Comparison of ENCODE assay signal across 20 cellular contexts in genomic region chr4:104169437-104169836, GRCh38.
A peak's percentile ranks its signal among the peaks of the same experiment; 100 is the strongest.
DNase-seq lines count a peak whose midpoint lies in the region; ATAC-seq, FAIRE-seq and TF ChIP-seq lines count a peak whose summit lies in the region.
"Had no signal": no experiment of that assay in that cellular context is flagged by ENCODE, and none has a peak within 500 bp of the region (broad histone marks: within the 10 kb centered on the region; RNA-seq: fewer than 3 reads in every experiment).

No MANE protein-coding gene starts in this region.

- H3K79me1 ChIP-seq in IMR-90 (ENCODE audit: low read depth in 1 of 2, low read length in 2 of 2) (no peaks in the 10 kb centered on the region), H1 (ENCODE audit: low read depth, low read length) (no peaks in the 10 kb centered on the region)

- no peak overlapping the region for H2AK5ac ChIP-seq in IMR-90 (ENCODE audit: low read depth, low read length)
- no peak overlapping the region for H2AK5ac ChIP-seq in H1 (ENCODE audit: low read depth, low read length)

- no peak overlapping the region for H4K91ac ChIP-seq in IMR-90 (ENCODE audit: insufficient read depth, low read depth, low read length)
- H4K91ac ChIP-seq in H1 (replicated peaks; ENCODE audit: insufficient read length, low read length), result no peak overlapping the region

- H4K8ac ChIP-seq in IMR-90 (ENCODE audit: low read depth in 2 of 2, low read length in 2 of 2) (no peak overlapping the region), H1 (ENCODE audit: extremely low read depth, insufficient read depth, low read length) (no peak overlapping the region)

- H4K5ac ChIP-seq in IMR-90 (ENCODE audit: low read depth, low read length) (no peak overlapping the region), H1 (ENCODE audit: insufficient read length, low read depth, low read length) (no peak overlapping the region)

- H2AK9ac ChIP-seq in IMR-90 (replicated peaks; ENCODE audit: low read depth, low read length, poor library complexity), result no peak overlapping the region

- H2BK15ac ChIP-seq in IMR-90 (ENCODE audit: low read depth, low read length), result no peak overlapping the region
- no peak overlapping the region for H2BK15ac ChIP-seq in H1 (ENCODE audit: low read length)

- no TSS peak for BruUV-seq in IMR-90 (replicated peaks; lab: Mats Ljungman, UMichigan)

- H2BK5ac ChIP-seq in IMR-90 (ENCODE audit: low read depth, low read length, poor library complexity, severe bottlenecking) (no peak overlapping the region), H1 (ENCODE audit: low read depth, low read length) (no peak overlapping the region)

- 0% methylated on average over 1 of the region's 1 CpG for WGBS in A549 (ENCODE audit: missing lambda C conversion rate)
- no CpG with 5 or more reads among the region's 1 CpG for WGBS in IMR-90 (ENCODE audit: extremely low coverage in 2 of 2, insufficient read length in 1 of 2), 2 experiments
- WGBS in H1 (ENCODE audit: extremely low coverage in 1 of 2, insufficient coverage in 1 of 2, insufficient read length in 1 of 2, insufficient replicate concordance in 2 of 2, low coverage in 1 of 2, low lambda C conversion rate in 2 of 2, missing lambda C conversion rate in 1 of 2), 2 experiments, result 55% methylated on average over 1 of the region's 1 CpG; no CpG with 5 or more reads in 1 of the 2 experiments

- H3K36me3 ChIP-seq in IMR-90 (ENCODE audit: control insufficient read depth, insufficient read depth, low read length) (no peaks in the 10 kb centered on the region), H1 (ENCODE audit: control insufficient read depth in 2 of 4, insufficient read depth in 4 of 4, low read length in 3 of 4) (no peaks in the 10 kb centered on the region), kidney (ENCODE audit: control insufficient read depth in 1 of 2, insufficient read depth in 2 of 2, low read length in 2 of 2) (no peaks in the 10 kb centered on the region)
- H3K36me3 ChIP-seq: BE2C; BLaER1 treated with 17β-estradiol and CSF1 and Interleukin-3, amounts not matched to agents 10 nM and 100 nM had no signal

- no peak for DNase-seq in A549 (ENCODE audit: low read depth in 1 of 2, low spot score in 1 of 2)
- no peak for DNase-seq in IMR-90
- no peak for DNase-seq in H1 (ENCODE audit: low read depth in 1 of 2, low spot score in 2 of 2)
- DNase-seq in kidney, result no peak
- no peak for DNase-seq in NCI-H82 (lab: John Stamatoyannopoulos, UW)
- no peak for DNase-seq in GM12892 (ENCODE audit: insufficient read length)
- DNase-seq: ACHN; AML-193; BE2C; Calu3; CD4-positive, alpha-beta memory T cell; COR-L47; DMS53; DMS79 treated with DMSO at 0.1 percent for 48 hours; GM23248; H9 had no signal

- H3K23ac ChIP-seq in IMR-90 (ENCODE audit: low read depth, low read length), result no peak overlapping the region
- H3K23ac ChIP-seq in H1 (ENCODE audit: insufficient read length), result no peak overlapping the region

- no peak overlapping the region for H3K14ac ChIP-seq in IMR-90 (replicated peaks; ENCODE audit: low read depth, low read length)
- H3K14ac ChIP-seq in H1 (ENCODE audit: insufficient read length), result no peak overlapping the region

- no peak overlapping the region for H3K4ac ChIP-seq in IMR-90 (ENCODE audit: low read depth, low read length)
- no peak overlapping the region for H3K4ac ChIP-seq in H1 (replicated peaks; ENCODE audit: insufficient read length, low read depth, low read length)

- no peak overlapping the region for H3K56ac ChIP-seq in IMR-90 (ENCODE audit: extremely low read depth, insufficient read depth, low read length)
- H3K56ac ChIP-seq in H1 (replicated peaks; ENCODE audit: insufficient read length, low read depth, low read length), result no peak overlapping the region

- H2BK20ac ChIP-seq in IMR-90 (ENCODE audit: low read depth, low read length), result no peak overlapping the region
- no peak overlapping the region for H2BK20ac ChIP-seq in H1 (ENCODE audit: low read length)

- H3K9me3 ChIP-seq in A549, result no peaks in the 10 kb centered on the region
- H3K9me3 ChIP-seq in IMR-90 (ENCODE audit: control insufficient read depth, insufficient read depth, low read length), result 0 out of 2 replicates have a peak, but pooled peaks cover 3% of the 10 kb centered on the region
- no peaks in the 10 kb centered on the region for H3K9me3 ChIP-seq in H1 (ENCODE audit: insufficient read depth in 2 of 2, low read depth in 1 of 2, low read length in 1 of 2)
- no peaks in the 10 kb centered on the region for H3K9me3 ChIP-seq in kidney (ENCODE audit: control insufficient read depth in 1 of 2, low read length in 2 of 2)
- H3K9me3 ChIP-seq: BE2C; BLaER1 treated with 17β-estradiol and CSF1 and Interleukin-3, amounts not matched to agents 10 nM and 100 nM had no signal

- no peaks in the 10 kb centered on the region for H3K23me2 ChIP-seq in H1 (ENCODE audit: low read depth, low read length)

- no peak for TF ChIP-seq POLR2A in A549 (IDR thresholded peaks at IDR 0.05; ENCODE audit: low read length)
- TF ChIP-seq POLR2A in IMR-90 (IDR thresholded peaks at IDR 0.05; ENCODE audit: low read depth, low read length), result no peak
- TF ChIP-seq POLR2A in H1 (IDR thresholded peaks at IDR 0.05; ENCODE audit: control extremely low read depth in 1 of 2, low read depth in 2 of 2, low read length in 2 of 2), result no peak
- no peak for TF ChIP-seq POLR2A in GM12892 (IDR thresholded peaks at IDR 0.05; ENCODE audit: low read depth, low read length)

- no peak for TF ChIP-seq CTCF in A549 (IDR thresholded peaks at IDR 0.05)
- no peak for TF ChIP-seq CTCF in IMR-90 (conservative IDR thresholded peaks at IDR 0.05; ENCODE audit: low read depth, low read length)
- no peak for TF ChIP-seq CTCF in H1 (IDR thresholded peaks at IDR 0.05; ENCODE audit: control extremely low read depth in 1 of 3, insufficient read depth in 1 of 3, low read depth in 1 of 3, low read length in 3 of 3)
- TF ChIP-seq CTCF in kidney (IDR thresholded peaks at IDR 0.05; ENCODE audit: borderline replicate concordance, extremely low read depth, insufficient read depth), result no peak

- ATAC-seq in A549 (no peak), IMR-90 (ENCODE audit: low read depth) (no peak), HG03521 (IDR thresholded peaks at IDR 0.05; ENCODE audit: unreplicated experiment) (no peak)
- ATAC-seq: HCT116 had no signal

- no peak overlapping the region for H3K9ac ChIP-seq in IMR-90 (ENCODE audit: low read depth, low read length)
- no peak overlapping the region for H3K9ac ChIP-seq in H1 (replicated peaks in 1 of 4; ENCODE audit: extremely low read depth in 1 of 4, low read depth in 3 of 4, low read length in 3 of 4)
- no peak overlapping the region for H3K9ac ChIP-seq in kidney (ENCODE audit: low read length in 2 of 2)
- H3K9ac ChIP-seq: BLaER1 treated with 17β-estradiol and CSF1 and Interleukin-3, amounts not matched to agents 10 nM and 100 nM; GM23248 had no signal

- H2BK12ac ChIP-seq in H1 (ENCODE audit: low read depth, low read length), result no peak overlapping the region

- no peaks in the 10 kb centered on the region for H3K79me2 ChIP-seq in H1 (ENCODE audit: control insufficient read depth in 1 of 2, insufficient read depth in 2 of 2, low read length in 2 of 2)

- H2AFZ ChIP-seq in IMR-90 (replicated peaks; ENCODE audit: low read length, poor library complexity), result no peak overlapping the region
- H2AFZ ChIP-seq in H1 (ENCODE audit: low read length), result no peak overlapping the region
- H2AFZ ChIP-seq: GM23248 had no signal

- H3K27ac ChIP-seq in A549 (no peak overlapping the region), IMR-90 (ENCODE audit: insufficient read depth, low read length) (no peak overlapping the region), H1 (ENCODE audit: low read depth, low read length) (no peak overlapping the region), kidney (ENCODE audit: low read depth in 2 of 2, low read length in 2 of 2) (no peak overlapping the region)
- H3K27ac ChIP-seq: BLaER1 treated with 17β-estradiol and CSF1 and Interleukin-3, amounts not matched to agents 10 nM and 100 nM; GM23248 had no signal

- no peaks in the 10 kb centered on the region for H3K9me1 ChIP-seq in IMR-90 (ENCODE audit: insufficient read depth, low read length)

- no peak overlapping the region for H2BK120ac ChIP-seq in IMR-90 (ENCODE audit: low read depth, low read length)
- no peak overlapping the region for H2BK120ac ChIP-seq in H1 (replicated peaks; ENCODE audit: low read depth, low read length)

- POLR2A ChIA-PET in A549 (lab: Yijun Ruan, JAX), result no interaction called here
- POLR2A ChIA-PET in IMR-90 (lab: Charles Lee; ENCODE audit: unreplicated experiment), result no interaction called here
- POLR2A ChIA-PET in H1 (lab: Charles Lee; ENCODE audit: partially characterized antibody), result no interaction called here

- CTCF ChIA-PET in A549 (lab: Yijun Ruan, JAX) (no interaction called here), IMR-90 (lab: Yijun Ruan, JAX) (no interaction called here), H1 (lab: Charles Lee; ENCODE audit: partially characterized antibody) (interaction anchor here (0.8 to 1.2 kb wide), 2 partner anchors 70 to 691 kb away, joined by 3 to 5 read pairs; no protein-coding TSS in a partner anchor)

- no peak for TF ChIP-seq EP300 in A549 (IDR thresholded peaks at IDR 0.05)
- no peak for TF ChIP-seq EP300 in H1 (IDR thresholded peaks at IDR 0.05; ENCODE audit: borderline replicate concordance in 1 of 2, low read depth in 2 of 2, low read length in 2 of 2)

- H3K27me3 ChIP-seq in IMR-90 (ENCODE audit: control insufficient read depth, insufficient read depth, low read length) (no peaks in the 10 kb centered on the region), H1 (replicated peaks in 1 of 4; ENCODE audit: control insufficient read depth in 3 of 4, extremely low read depth in 1 of 4, insufficient read depth in 3 of 4, low read length in 3 of 4) (no peaks in the 10 kb centered on the region)
- H3K27me3 ChIP-seq: BE2C; BLaER1 treated with 17β-estradiol and CSF1 and Interleukin-3, amounts not matched to agents 10 nM and 100 nM had no signal

- TF ChIP-seq RAD21 in A549 (conservative IDR thresholded peaks at IDR 0.05 in 1 of 2, IDR thresholded peaks at IDR 0.05 in 1 of 2) (no peak), IMR-90 (IDR thresholded peaks at IDR 0.05; ENCODE audit: low read length) (no peak), H1 (IDR thresholded peaks at IDR 0.05 in 1 of 2, conservative IDR thresholded peaks at IDR 0.05 in 1 of 2; ENCODE audit: low read depth in 2 of 2, low read length in 2 of 2) (no peak)

- H4K20me1 ChIP-seq in IMR-90 (ENCODE audit: insufficient read depth, low read length) (no peaks in the 10 kb centered on the region), H1 (replicated peaks in 1 of 2; ENCODE audit: control insufficient read depth in 1 of 2, insufficient read depth in 2 of 2, low read length in 2 of 2) (no peaks in the 10 kb centered on the region)
- H4K20me1 ChIP-seq: BLaER1 treated with 17β-estradiol and CSF1 and Interleukin-3, amounts not matched to agents 10 nM and 100 nM had no signal

- FAIRE-seq in A549 (lab: Jason Lieb, UNC), result no peak
- no peak for FAIRE-seq in H1 (lab: Jason Lieb, UNC)
- FAIRE-seq in kidney (lab: Jason Lieb, UNC), result peak; percentile 37
- FAIRE-seq in GM12892 (lab: Jason Lieb, UNC), result no peak
- FAIRE-seq: GM19239 had no signal

- H3K4me2 ChIP-seq in A549, result no peak overlapping the region
- no peak overlapping the region for H3K4me2 ChIP-seq in IMR-90 (ENCODE audit: low read depth, low read length)
- no peak overlapping the region for H3K4me2 ChIP-seq in H1 (ENCODE audit: insufficient read depth in 1 of 2, low read depth in 2 of 2, low read length in 2 of 2)
- H3K4me2 ChIP-seq: BLaER1 treated with 17β-estradiol and CSF1 and Interleukin-3, amounts not matched to agents 10 nM and 100 nM had no signal

- intact Hi-C loops in IMR-90 (cut with micrococcal nuclease) (no loop called here), kidney (cut with DNase I) (no loop called here)

- H3K4me1 ChIP-seq in A549 (no peaks in the 10 kb centered on the region), IMR-90 (ENCODE audit: control insufficient read depth, insufficient read depth, low read length) (no peaks in the 10 kb centered on the region), H1 (replicated peaks in 1 of 4; ENCODE audit: control insufficient read depth in 3 of 4, insufficient read depth in 4 of 4, low read length in 3 of 4) (no peaks in the 10 kb centered on the region), kidney (ENCODE audit: control insufficient read depth in 1 of 2, insufficient read depth in 1 of 2, low read depth in 1 of 2, low read length in 2 of 2) (no peaks in the 10 kb centered on the region)
- H3K4me1 ChIP-seq: BE2C; BLaER1 treated with 17β-estradiol and CSF1 and Interleukin-3, amounts not matched to agents 10 nM and 100 nM had no signal

- dilution Hi-C loops in IMR-90 (cut with HindIII; ENCODE audit: low sequenced_read_pairs, unreplicated experiment), result no loop called here

- in situ Hi-C loops in IMR-90 (cut with MboI; ENCODE audit: low sequenced_read_pairs), result no loop called here

- H3K18ac ChIP-seq in IMR-90 (ENCODE audit: low read depth, low read length) (no peak overlapping the region), H1 (ENCODE audit: extremely low read depth, low read length) (no peak overlapping the region)

- H3K4me3 ChIP-seq in A549 (no peak overlapping the region), IMR-90 (ENCODE audit: insufficient read depth, low read depth, low read length) (no peak overlapping the region), H1 (ENCODE audit: extremely low read depth in 1 of 4, insufficient read depth in 2 of 4, low read depth in 3 of 4, low read length in 4 of 4) (no peak overlapping the region), kidney (ENCODE audit: low read length in 2 of 2) (no peak overlapping the region)
- H3K4me3 ChIP-seq: BLaER1 treated with 17β-estradiol and CSF1 and Interleukin-3, amounts not matched to agents 10 nM and 100 nM; GM23248 had no signal

Comparison
In these comparisons a context has a peak if more than half of its experiments do, and no peak if none do; other contexts are left out.
1. Of the 18 proteins assayed by ChIP-seq in both H1 and A549: peak only in H1: none; only in A549: none; in both: MAFK; in neither: 17.